Comparison of ENCODE assay signal across 8 cellular contexts in the genomic region with DNA sequence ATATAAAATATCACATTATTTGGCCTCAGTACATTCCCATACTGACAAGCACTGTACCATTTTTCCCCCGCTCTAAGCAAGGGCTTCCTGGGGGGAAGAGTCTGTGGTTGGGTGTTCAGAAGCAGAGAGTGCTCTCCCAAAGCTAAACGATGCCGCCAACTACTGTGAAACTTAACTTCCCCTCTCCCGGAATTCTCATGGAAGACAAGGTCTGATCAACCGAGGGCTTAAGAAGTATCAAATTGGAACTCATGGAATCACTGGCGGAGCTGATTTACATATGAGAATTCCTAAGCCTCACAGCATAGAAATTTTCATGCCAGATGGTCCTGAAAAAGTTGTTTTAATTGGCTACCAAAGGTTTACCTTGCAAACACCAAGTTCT. TPM values are rescaled to one million over a fixed set of nuclear protein-coding genes. Genes with fewer than 3 reads are reported as not detected.
DNase-seq lines count a peak whose midpoint lies in the region; TF ChIP-seq lines count a peak whose summit lies in the region.

No MANE protein-coding gene starts in this region.

- H3K4me3 ChIP-seq in ascending aorta (peak overlapping the region; percentile 91 to 95), iPS-18a (ENCODE audit: low read length) (peak overlapping the region; percentile 94)

- peak overlapping the region; percentile 94 to 95 for H3K27ac ChIP-seq in ascending aorta
- peak overlapping the region; percentile 89 for H3K27ac ChIP-seq in iPS-18a (ENCODE audit: low read length)

- H3K9me3 ChIP-seq in ascending aorta, result no peaks in the 10 kb centered on the region
- H3K9me3 ChIP-seq in iPS-18a (ENCODE audit: control insufficient read depth, low read depth, low read length), result peaks cover 2% of the 10 kb centered on the region

- peaks cover 0 to 9% of the 10 kb centered on the region in 2 donors for H3K4me1 ChIP-seq in ascending aorta
- H3K4me1 ChIP-seq in iPS-18a (ENCODE audit: control insufficient read depth, low read depth, low read length), result peaks cover 22% of the 10 kb centered on the region

- no peaks in the 10 kb centered on the region for H3K27me3 ChIP-seq in ascending aorta
- H3K27me3 ChIP-seq in iPS-18a (ENCODE audit: control insufficient read depth, insufficient read depth, low read length), result no peaks in the 10 kb centered on the region

- H3K4me1 Mint-ChIP-seq in activated naive CD4-positive, alpha-beta T cell treated with anti-CD3 and anti-CD28 coated beads, Interleukin-2, amount 10 ng/mL, durations not matched to agents 7 days and 5 days, result peaks cover 45% of the 10 kb centered on the region

- CTCF ChIA-PET in activated naive CD4-positive, alpha-beta T cell treated with anti-CD3 and anti-CD28 coated beads, Interleukin-2, amount 10 ng/mL, durations not matched to agents 7 days and 5 days (lab: Charles Lee), result no interaction called here

- peaks cover 13% of the 10 kb centered on the region for H3K9me3 Mint-ChIP-seq in activated naive CD4-positive, alpha-beta T cell treated with anti-CD3 and anti-CD28 coated beads, Interleukin-2, amount 10 ng/mL, durations not matched to agents 7 days and 5 days

- H3K27ac Mint-ChIP-seq in activated naive CD4-positive, alpha-beta T cell treated with anti-CD3 and anti-CD28 coated beads, Interleukin-2, amount 10 ng/mL, durations not matched to agents 7 days and 5 days, result peak overlapping the region; percentile 84

- peak overlapping the region; percentile 95 for H3K4me3 Mint-ChIP-seq in activated naive CD4-positive, alpha-beta T cell treated with anti-CD3 and anti-CD28 coated beads, Interleukin-2, amount 10 ng/mL, durations not matched to agents 7 days and 5 days

- H3K36me3 ChIP-seq in ascending aorta (no peaks in the 10 kb centered on the region), iPS-18a (ENCODE audit: control insufficient read depth, low read depth, low read length) (no peaks in the 10 kb centered on the region)

- peak overlapping the region; percentile 94 for H3K9ac ChIP-seq in iPS-18a (ENCODE audit: low read length)

- peak; percentile 23 for DNase-seq in activated naive CD4-positive, alpha-beta T cell treated with anti-CD3 and anti-CD28 coated beads, Interleukin-2, amount 10 ng/mL, durations not matched to agents 7 days and 5 days
- DNase-seq in activated naive CD4-positive, alpha-beta T cell treated with Interleukin-2 at 50 U/mL for 16 hours, result no peak
- peak; percentile 53 for DNase-seq in HuH-7.5 (ENCODE audit: low spot score)
- DNase-seq in ascending aorta (ENCODE audit: low spot score in 2 of 2), result no peak
- peak; percentile 31 for DNase-seq in stimulated activated CD8-positive, alpha-beta memory T cell treated with anti-CD3 and anti-CD28 coated beads, Interleukin-4, amount 100 ng/mL, for 48 hours
- DNase-seq in activated CD4-positive, CD25-positive, alpha-beta regulatory T cell treated with anti-CD3 and anti-CD28 coated beads, Interleukin-2, amount 50 U/mL, for 72 hours, result no peak
- DNase-seq in MV-4-11 (lab: John Stamatoyannopoulos, UW), result no peak

- H3K27me3 Mint-ChIP-seq in activated naive CD4-positive, alpha-beta T cell treated with anti-CD3 and anti-CD28 coated beads, Interleukin-2, amount 10 ng/mL, durations not matched to agents 7 days and 5 days, result peaks cover 10% of the 10 kb centered on the region

- no peak for TF ChIP-seq CTCF in ascending aorta (IDR thresholded peaks at IDR 0.05)

- peaks cover 11% of the 10 kb centered on the region for H3K36me3 Mint-ChIP-seq in activated naive CD4-positive, alpha-beta T cell treated with anti-CD3 and anti-CD28 coated beads, Interleukin-2, amount 10 ng/mL, durations not matched to agents 7 days and 5 days

- intact Hi-C loops in ascending aorta (cut with DNase I), result loop anchor here (1.0 to 2.0 kb wide), 2 partner anchors 42 to 82 kb away; no protein-coding TSS in a partner anchor

RNA-seq across cellular contexts. Expression of a gene that starts 0.4 kb away (rescaled TPM):
- 65.9 TPM for total RNA-seq in ascending aorta

RNA-seq across cellular contexts. Expression of a gene that starts 54.4 kb away (rescaled TPM):
- not detected for total RNA-seq in ascending aorta

Comparison
In these comparisons a context has a peak if more than half of its experiments do, and no peak if none do; other contexts are left out.
1. DNase-seq: peak in activated naive CD4-positive, alpha-beta T cell treated with anti-CD3 and anti-CD28 coated beads, Interleukin-2, amount 10 ng/mL, durations not matched to agents 7 days and 5 days (single experiment), HuH-7.5 (single experiment) and stimulated activated CD8-positive, alpha-beta memory T cell treated with anti-CD3 and anti-CD28 coated beads, Interleukin-4, amount 100 ng/mL, for 48 hours (single experiment); none in activated naive CD4-positive, alpha-beta T cell treated with Interleukin-2 at 50 U/mL for 16 hours (single experiment), ascending aorta (0 of 2), activated CD4-positive, CD25-positive, alpha-beta regulatory T cell treated with anti-CD3 and anti-CD28 coated beads, Interleukin-2, amount 50 U/mL, for 72 hours (single experiment) and MV-4-11 (single experiment).